In genomic region chr1:38558476-38559179, GRCh38 we compare ENCODE assay signal across 9 cellular contexts.
DNase-seq lines count a peak whose midpoint lies in the region; ATAC-seq and TF ChIP-seq lines count a peak whose summit lies in the region.
"Had no signal": no experiment of that assay in that cellular context is flagged by ENCODE, and none has a peak within 500 bp of the region (broad histone marks: within the 10 kb centered on the region; RNA-seq: fewer than 3 reads in every experiment).

No MANE protein-coding gene starts in this region.

- H3K4me1 Mint-ChIP-seq in central memory CD8-positive, alpha-beta T cell, result peaks cover 60% of the 10 kb centered on the region

- H3K36me3 Mint-ChIP-seq in central memory CD8-positive, alpha-beta T cell (ENCODE audit: insufficient read depth), result peaks cover 9% of the 10 kb centered on the region

- H3K27me3 Mint-ChIP-seq in central memory CD8-positive, alpha-beta T cell, result peaks cover 13% of the 10 kb centered on the region

- no peak for DNase-seq in central memory CD8-positive, alpha-beta T cell (ENCODE audit: low spot score in 2 of 2)
- DNase-seq in prostate gland (ENCODE audit: low spot score) (no peak), GDM1 (lab: John Stamatoyannopoulos, UW) (no peak), SW 1271 (lab: John Stamatoyannopoulos, UW) (no peak)
- DNase-seq: HCEC 1CT had no signal

- no peak for TF ChIP-seq POLR2A in prostate gland (IDR thresholded peaks at IDR 0.05)

- peak overlapping the region; percentile 17 for H3K27ac Mint-ChIP-seq in central memory CD8-positive, alpha-beta T cell (ENCODE audit: low read depth)

- peak overlapping the region; percentile 53 for H3K4me3 Mint-ChIP-seq in central memory CD8-positive, alpha-beta T cell

- peaks cover 3% of the 10 kb centered on the region for H3K27me3 ChIP-seq in prostate gland (replicated peaks; ENCODE audit: insufficient read depth)

- no peak for TF ChIP-seq CTCF in prostate gland (IDR thresholded peaks at IDR 0.05)

- peak overlapping the region; percentile 21 to 49 for H3K27ac ChIP-seq in prostate gland
- H3K27ac ChIP-seq: coronary artery had no signal

- H3K9me3 ChIP-seq in prostate gland, result no peaks in the 10 kb centered on the region

- no peaks in the 10 kb centered on the region for H3K36me3 ChIP-seq in prostate gland

- 53% methylated on average over 15 of the region's 15 CpGs for WGBS in prostate gland

- intact Hi-C loops in prostate gland (cut with DNase I), result no loop called here

- no peak overlapping the region for H3K4me3 ChIP-seq in prostate gland

- ATAC-seq in GM18502 (IDR thresholded peaks at IDR 0.05; ENCODE audit: poor library complexity, unreplicated experiment) (peak; percentile 28), HG03520 (IDR thresholded peaks at IDR 0.05; ENCODE audit: unreplicated experiment) (peak; percentile 5), HG02885 (IDR thresholded peaks at IDR 0.05; ENCODE audit: poor library complexity, unreplicated experiment) (no peak)
- no peak for ATAC-seq in central memory CD8-positive, alpha-beta T cell (replicated peaks; ENCODE audit: extremely low read depth, poor library complexity, severe bottlenecking)

- peaks cover 9% of the 10 kb centered on the region for H3K4me1 ChIP-seq in prostate gland (replicated peaks)

- H3K9me3 Mint-ChIP-seq in central memory CD8-positive, alpha-beta T cell, result no peaks in the 10 kb centered on the region

Comparison
In these comparisons a context has a peak if more than half of its experiments do, and no peak if none do; other contexts are left out.
1. ATAC-seq: peak in GM18502 (single experiment) and HG03520 (single experiment); none in central memory CD8-positive, alpha-beta T cell (single experiment) and HG02885 (single experiment).